ENCODE assay signal across 24 cellular contexts in genomic region chr16:12739738-12740137, GRCh38.
DNase-seq lines count a peak whose midpoint lies in the region; ATAC-seq, FAIRE-seq and TF ChIP-seq lines count a peak whose summit lies in the region.
"Had no signal": no experiment of that assay in that cellular context is flagged by ENCODE, and none has a peak within 500 bp of the region (broad histone marks: within the 10 kb centered on the region; RNA-seq: fewer than 3 reads in every experiment).

No MANE protein-coding gene starts in this region.

- peaks cover 4% of the 10 kb centered on the region for H3K36me3 Mint-ChIP-seq in WTC11
- H3K36me3 Mint-ChIP-seq in neural progenitor cell, result peaks cover 7% of the 10 kb centered on the region

- H3K23me2 ChIP-seq in H1 (ENCODE audit: low read depth, low read length), result no peaks in the 10 kb centered on the region

- DNase-seq in WTC11 (ENCODE audit: low spot score) (no peak), H1 (ENCODE audit: low read depth in 1 of 2, low spot score in 2 of 2) (no peak), neural progenitor cell (ENCODE audit: low spot score) (no peak), C1 segment of cervical spinal cord (lab: John Stamatoyannopoulos, UW) (no peak), right cardiac atrium (no peak), HPDE6-E6E7 (ENCODE audit: extremely low spot score) (no peak)
- DNase-seq: 8988T; ACHN; BE2C; Caco-2; Calu3; CD4-positive, alpha-beta T cell; CD8-positive, alpha-beta T cell; DMS79 treated with DMSO at 0.1 percent for 48 hours; GF-D8 had no signal

- peaks cover 10% of the 10 kb centered on the region for H3K9me3 Mint-ChIP-seq in WTC11
- peaks cover 12% of the 10 kb centered on the region for H3K9me3 Mint-ChIP-seq in neural progenitor cell

- TF ChIP-seq RAD21 in H1 (IDR thresholded peaks at IDR 0.05 in 1 of 2, conservative IDR thresholded peaks at IDR 0.05 in 1 of 2; ENCODE audit: low read depth in 2 of 2, low read length in 2 of 2), result no peak

- no peak overlapping the region for H2AK5ac ChIP-seq in H1 (ENCODE audit: low read depth, low read length)

- H3K27ac Mint-ChIP-seq in WTC11, result peak overlapping the region; percentile 84
- no peak overlapping the region for H3K27ac Mint-ChIP-seq in neural progenitor cell
- H3K27ac Mint-ChIP-seq: CD4-positive, alpha-beta T cell; CD8-positive, alpha-beta T cell had no signal

- no peak overlapping the region for H3K23ac ChIP-seq in H1 (ENCODE audit: insufficient read length)

- H3K36me3 ChIP-seq in HEK293 (ENCODE audit: control insufficient read depth in 2 of 2, insufficient read depth in 1 of 2, low read length in 2 of 2) (no peaks in the 10 kb centered on the region), H1 (ENCODE audit: control insufficient read depth in 2 of 4, insufficient read depth in 4 of 4, low read length in 3 of 4) (no peaks in the 10 kb centered on the region), neural progenitor cell (no peaks in the 10 kb centered on the region)
- H3K36me3 ChIP-seq: BE2C had no signal

- no peak overlapping the region for H3K4ac ChIP-seq in H1 (replicated peaks; ENCODE audit: insufficient read length, low read depth, low read length)

- no peak overlapping the region for H3K4me3 ChIP-seq in HEK293 (ENCODE audit: low read depth, low read length)
- H3K4me3 ChIP-seq in H1 (ENCODE audit: extremely low read depth in 1 of 4, insufficient read depth in 2 of 4, low read depth in 3 of 4, low read length in 4 of 4), result no peak overlapping the region
- no peak overlapping the region for H3K4me3 ChIP-seq in neural progenitor cell
- no peak overlapping the region for H3K4me3 ChIP-seq in right cardiac atrium (ENCODE audit: low read length)
- H3K4me3 ChIP-seq: BLaER1 had no signal

- POLR2A ChIA-PET in HEK293 (lab: Yijun Ruan, JAX) (no interaction called here), WTC11 (lab: Charles Lee) (no interaction called here), H1 (lab: Charles Lee; ENCODE audit: partially characterized antibody) (no interaction called here)

- CTCF ChIA-PET in HEK293 (lab: Yijun Ruan, JAX), result no interaction called here
- CTCF ChIA-PET in WTC11 (lab: Charles Lee), result no interaction called here
- CTCF ChIA-PET in H1 (lab: Charles Lee; ENCODE audit: partially characterized antibody), result interaction anchor here (0.6 kb wide), 1 partner anchor 285 kb away, joined by 3 read pairs; no protein-coding TSS in a partner anchor

- no peaks in the 10 kb centered on the region for H3K79me1 ChIP-seq in H1 (ENCODE audit: low read depth, low read length)

- H4K8ac ChIP-seq in H1 (ENCODE audit: extremely low read depth, insufficient read depth, low read length), result no peak overlapping the region

- H2AFZ ChIP-seq in H1 (ENCODE audit: low read length) (no peak overlapping the region), neural progenitor cell (replicated peaks) (no peak overlapping the region)

- no peak overlapping the region for H3K4me3 Mint-ChIP-seq in WTC11
- H3K4me3 Mint-ChIP-seq in neural progenitor cell, result peak overlapping the region; percentile 4
- H3K4me3 Mint-ChIP-seq: CD4-positive, alpha-beta T cell; CD8-positive, alpha-beta T cell had no signal

- no peak overlapping the region for H4K5ac ChIP-seq in H1 (ENCODE audit: insufficient read length, low read depth, low read length)

- no peak overlapping the region for H3K9ac ChIP-seq in H1 (replicated peaks in 1 of 4; ENCODE audit: extremely low read depth in 1 of 4, low read depth in 3 of 4, low read length in 3 of 4)
- H3K9ac ChIP-seq in neural progenitor cell, result no peak overlapping the region
- H3K9ac ChIP-seq: BLaER1 had no signal

- H2BK120ac ChIP-seq in H1 (replicated peaks; ENCODE audit: low read depth, low read length), result no peak overlapping the region

- WGBS in H1 (ENCODE audit: extremely low coverage in 1 of 2, insufficient coverage in 1 of 2, insufficient read length in 1 of 2, insufficient replicate concordance in 2 of 2, low coverage in 1 of 2, low lambda C conversion rate in 2 of 2, missing lambda C conversion rate in 1 of 2), 2 experiments, result 77% methylated on average over 3 of the region's 3 CpGs; no CpG with 5 or more reads in 1 of the 2 experiments
- WGBS in right cardiac atrium, result 99% methylated on average over 3 of the region's 3 CpGs

- H4K91ac ChIP-seq in H1 (replicated peaks; ENCODE audit: insufficient read length, low read length), result no peak overlapping the region

- H4K20me1 ChIP-seq in H1 (replicated peaks in 1 of 2; ENCODE audit: control insufficient read depth in 1 of 2, insufficient read depth in 2 of 2, low read length in 2 of 2), result peaks cover 0 to 2% of the 10 kb centered on the region in 2 experiments
- H4K20me1 ChIP-seq in neural progenitor cell (ENCODE audit: low read depth), result no peaks in the 10 kb centered on the region
- H4K20me1 ChIP-seq: BLaER1 had no signal

- no peak overlapping the region for H3K4me2 ChIP-seq in H1 (ENCODE audit: insufficient read depth in 1 of 2, low read depth in 2 of 2, low read length in 2 of 2)
- H3K4me2 ChIP-seq in neural progenitor cell, result no peak overlapping the region
- H3K4me2 ChIP-seq: BLaER1 had no signal

- H2BK12ac ChIP-seq in H1 (ENCODE audit: low read depth, low read length), result no peak overlapping the region

- TF ChIP-seq EP300 in H1 (IDR thresholded peaks at IDR 0.05; ENCODE audit: borderline replicate concordance in 1 of 2, low read depth in 2 of 2, low read length in 2 of 2), result no peak

- H3K56ac ChIP-seq in H1 (replicated peaks; ENCODE audit: insufficient read length, low read depth, low read length), result no peak overlapping the region

- no peaks in the 10 kb centered on the region for H3K79me2 ChIP-seq in H1 (ENCODE audit: control insufficient read depth in 1 of 2, insufficient read depth in 2 of 2, low read length in 2 of 2)
- H3K79me2 ChIP-seq in neural progenitor cell (ENCODE audit: low read depth), result no peaks in the 10 kb centered on the region

- no peaks in the 10 kb centered on the region for H3K9me3 ChIP-seq in HEK293 (ENCODE audit: control insufficient read depth, insufficient read depth, low read depth, low read length)
- 0 out of 4 replicates have a peak, but pooled peaks cover 0 to 5% of the 10 kb centered on the region in 2 experiments for H3K9me3 ChIP-seq in H1 (ENCODE audit: insufficient read depth in 2 of 2, low read depth in 1 of 2, low read length in 1 of 2)
- H3K9me3 ChIP-seq in neural progenitor cell (ENCODE audit: low read depth), result no peaks in the 10 kb centered on the region
- H3K9me3 ChIP-seq in right cardiac atrium (ENCODE audit: control insufficient read depth, low read length), result peaks cover 1% of the 10 kb centered on the region
- H3K9me3 ChIP-seq: BE2C, Caco-2 had no signal

- ATAC-seq in WTC11 (no peak), right cardiac atrium (no peak), GM21825 (IDR thresholded peaks at IDR 0.05; ENCODE audit: unreplicated experiment) (no peak)
- ATAC-seq: CD8-positive, alpha-beta T cell had no signal

- no peaks in the 10 kb centered on the region for H3K27me3 ChIP-seq in H1 (replicated peaks in 1 of 4; ENCODE audit: control insufficient read depth in 3 of 4, extremely low read depth in 1 of 4, insufficient read depth in 3 of 4, low read length in 3 of 4)
- no peaks in the 10 kb centered on the region for H3K27me3 ChIP-seq in neural progenitor cell
- no peaks in the 10 kb centered on the region for H3K27me3 ChIP-seq in right cardiac atrium (ENCODE audit: control insufficient read depth, insufficient read depth)
- H3K27me3 ChIP-seq: BE2C, BLaER1 had no signal

- no peak overlapping the region for H2BK20ac ChIP-seq in H1 (ENCODE audit: low read length)

- H3K18ac ChIP-seq in H1 (ENCODE audit: extremely low read depth, low read length), result no peak overlapping the region

- H3F3A ChIP-seq in neural progenitor cell (ENCODE audit: low read depth), result no peaks in the 10 kb centered on the region

- TF ChIP-seq POLR2A in H1 (IDR thresholded peaks at IDR 0.05; ENCODE audit: control extremely low read depth in 1 of 2, low read depth in 2 of 2, low read length in 2 of 2), result no peak

- H2BK5ac ChIP-seq in H1 (ENCODE audit: low read depth, low read length), result no peak overlapping the region

- intact Hi-C loops in right cardiac atrium (cut with DNase I), result no loop called here

- H3K27ac ChIP-seq in HEK293 (ENCODE audit: extremely low read depth, low read depth, low read length), result no peak overlapping the region
- no peak overlapping the region for H3K27ac ChIP-seq in H1 (ENCODE audit: low read depth, low read length)
- H3K27ac ChIP-seq in neural progenitor cell, result no peak overlapping the region
- H3K27ac ChIP-seq in right cardiac atrium (ENCODE audit: low read length), result no peak overlapping the region
- H3K27ac ChIP-seq: BLaER1, C4-2B had no signal

- H2BK15ac ChIP-seq in H1 (ENCODE audit: low read length), result no peak overlapping the region

- TF ChIP-seq CTCF in HEK293 (tag by site-specific recombination; IDR thresholded peaks at IDR 0.05) (no peak), WTC11 (IDR thresholded peaks at IDR 0.05) (no peak), H1 (IDR thresholded peaks at IDR 0.05; ENCODE audit: control extremely low read depth in 1 of 3, insufficient read depth in 1 of 3, low read depth in 1 of 3, low read length in 3 of 3) (no peak), neural progenitor cell (IDR thresholded peaks at IDR 0.05) (no peak)

- H3K27me3 Mint-ChIP-seq in WTC11 (ENCODE audit: low read depth) (no peaks in the 10 kb centered on the region), neural progenitor cell (ENCODE audit: insufficient read depth, low read depth) (peaks cover 7% of the 10 kb centered on the region)
- H3K27me3 Mint-ChIP-seq: CD4-positive, alpha-beta T cell had no signal

- H3K4me1 ChIP-seq in HEK293 (ENCODE audit: control insufficient read depth, insufficient read depth, low read length), result no peaks in the 10 kb centered on the region
- no peaks in the 10 kb centered on the region for H3K4me1 ChIP-seq in H1 (replicated peaks in 1 of 4; ENCODE audit: control insufficient read depth in 3 of 4, insufficient read depth in 4 of 4, low read length in 3 of 4)
- H3K4me1 ChIP-seq in neural progenitor cell, result no peaks in the 10 kb centered on the region
- no peaks in the 10 kb centered on the region for H3K4me1 ChIP-seq in right cardiac atrium (ENCODE audit: control insufficient read depth, insufficient read depth, low read length)
- H3K4me1 ChIP-seq: BE2C, Caco-2 had no signal

- no peak overlapping the region for H3K14ac ChIP-seq in H1 (ENCODE audit: insufficient read length)

- H3K4me1 Mint-ChIP-seq in WTC11 (peaks cover 13% of the 10 kb centered on the region), neural progenitor cell (peaks cover 2% of the 10 kb centered on the region)

- FAIRE-seq in H1 (lab: Jason Lieb, UNC), result no peak
- FAIRE-seq: A204.1, D721Med, G401.6, GM12891, GM19239 had no signal

TF ChIP-seq in HEK293, 187 proteins besides CTCF, POLR2A, EP300 and RAD21:
- TF ChIP-seq ZNF664 (tag by site-specific recombination; IDR thresholded peaks at IDR 0.05), result no peak
- peak; percentile 79 for TF ChIP-seq PRDM1 (tag by site-specific recombination; IDR thresholded peaks at IDR 0.05)

TF ChIP-seq in WTC11, 78 proteins besides CTCF, POLR2A, EP300 and RAD21:
- TF ChIP-seq GTF2I (CRISPR knock-in tag; conservative IDR thresholded peaks at IDR 0.05) (peak; percentile 47; the same call in 1 of the 2 replicates), CREB1 (CRISPR knock-in tag; IDR thresholded peaks at IDR 0.05) (no peak)

TF ChIP-seq in H1, 55 proteins besides CTCF, POLR2A, EP300 and RAD21 (continues in another document):
- no peak for TF ChIP-seq ZNF274 (IDR thresholded peaks at IDR 0.05; ENCODE audit: borderline replicate concordance, extremely low read depth, low read length)
- peak; percentile 56; the same call in 1 of the 2 replicates for TF ChIP-seq KDM1A (IDR thresholded peaks at IDR 0.05; ENCODE audit: borderline replicate concordance, low read length)
